Comparison of ENCODE assay signal across 8 cellular contexts in the genomic region with DNA sequence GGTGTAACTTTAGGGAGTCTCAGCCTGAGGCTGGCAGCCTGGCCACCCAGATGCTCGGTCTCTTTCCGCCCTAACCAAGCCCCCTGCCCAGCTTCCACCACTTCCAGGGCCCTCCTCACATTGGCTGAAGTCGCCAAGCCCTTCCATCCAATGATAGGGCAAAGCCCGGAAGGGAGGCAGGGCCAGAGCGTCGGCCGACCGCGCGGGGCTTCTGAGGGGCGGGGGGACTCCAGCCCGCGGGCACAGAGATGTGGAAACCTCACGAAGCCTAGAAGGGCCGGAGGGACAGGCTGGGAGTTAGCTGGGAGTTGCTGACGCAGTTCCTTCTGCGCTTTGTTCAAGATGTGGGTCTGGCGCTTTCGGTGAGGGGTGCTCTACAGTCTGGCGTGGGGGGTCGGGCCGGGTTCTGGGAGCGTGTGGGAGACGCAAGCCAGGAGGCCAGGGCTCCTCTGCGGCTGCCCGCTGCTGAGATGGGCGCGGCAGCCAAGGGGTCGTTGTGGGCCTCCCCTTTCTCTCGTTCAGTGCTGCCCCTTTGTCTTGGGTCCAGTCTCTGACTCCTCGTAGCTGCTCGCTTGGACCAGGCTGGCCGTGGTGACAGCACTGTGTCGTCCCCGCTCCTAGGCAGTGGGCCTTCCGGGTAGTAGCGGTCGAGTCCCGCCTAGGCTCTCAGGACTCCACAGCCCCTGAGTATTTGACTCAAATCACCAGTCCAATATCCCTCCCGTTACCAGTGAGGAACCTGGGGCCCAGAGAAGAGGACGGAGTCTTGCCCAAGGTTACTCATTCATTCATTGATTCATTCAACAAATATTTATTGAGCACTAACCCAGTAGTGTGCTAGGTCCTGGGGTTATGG. TPM values are rescaled to one million over a fixed set of nuclear protein-coding genes. Genes with fewer than 3 reads are reported as not detected.
DNase-seq lines count a peak whose midpoint lies in the region; FAIRE-seq and TF ChIP-seq lines count a peak whose summit lies in the region.

A gene (plus strand): TSS at position 319 of the 856 bp plus-strand sequence. CDS start 9,230 bp downstream, outside the sequence.

- H3K36me3 ChIP-seq in A673 (ENCODE audit: insufficient read depth, low read length, poor library complexity, severe bottlenecking) (no peaks in the 10 kb centered on the region), HUES64 (ENCODE audit: insufficient read depth, low read length) (peaks cover 36% of the 10 kb centered on the region), esophagus (ENCODE audit: control insufficient read depth in 2 of 2, insufficient read depth in 2 of 2, low read length in 1 of 2) (no peaks in the 10 kb centered on the region), mesendoderm (ENCODE audit: control insufficient read depth, insufficient read depth, low read length) (peaks cover 5% of the 10 kb centered on the region)

- CTCF ChIA-PET in A673 (lab: Charles Lee) = interaction anchor here (0.6 kb wide), 1 partner anchor 458 kb away, joined by 3 read pairs; no protein-coding TSS in a partner anchor

- DNase-seq in A673 (ENCODE audit: low spot score) (peak; percentile 73), GM12892 (ENCODE audit: insufficient read length) (peak; percentile 12), SK-N-DZ (ENCODE audit: low spot score) (peak; percentile 88), mesendoderm (peak; percentile 97), substantia nigra (lab: John Stamatoyannopoulos, UW) (peak in 48 of 49 donors; percentile 9 to 85 (median 46)), GOT3 (lab: John Stamatoyannopoulos, UW) (no peak)

- H3K27ac ChIP-seq in A673 (ENCODE audit: low read depth, low read length, poor library complexity, severe bottlenecking) (peak within 1 kb of the TSS; percentile 61), HUES64 (ENCODE audit: low read depth, low read length) (peak within 1 kb of the TSS; percentile 78), esophagus (ENCODE audit: low read depth in 2 of 2, low read length in 1 of 2) (peak within 1 kb of the TSS; percentile 33 to 75), mesendoderm (ENCODE audit: low read depth, low read length) (no peak within 1 kb of the TSS), substantia nigra (ENCODE audit: low read depth, low read length, poor library complexity, severe bottlenecking) (peak within 1 kb of the TSS; percentile 62)

- H3K79me2 ChIP-seq in mesendoderm (ENCODE audit: control insufficient read depth, insufficient read depth, low read length) = no peaks in the 10 kb centered on the region

- H2AK5ac ChIP-seq in mesendoderm (ENCODE audit: low read length) = no peak within 1 kb of the TSS

- H3K79me1 ChIP-seq in mesendoderm (ENCODE audit: low read length) = peaks cover 6% of the 10 kb centered on the region

- H3K56ac ChIP-seq in mesendoderm (ENCODE audit: low read length) = peak within 1 kb of the TSS; percentile 93

- peak within 1 kb of the TSS; percentile 85 for H3K23ac ChIP-seq in mesendoderm (ENCODE audit: low read length)

- TSS peak; percentile 81 for BruUV-seq in A673 (replicated peaks; lab: Mats Ljungman, UMichigan)

- H2BK5ac ChIP-seq in mesendoderm (ENCODE audit: low read length) = no peak within 1 kb of the TSS

- no peak for TF ChIP-seq CTCF in A673 (conservative IDR thresholded peaks at IDR 0.05; ENCODE audit: low read depth, low read length)

- no peak within 1 kb of the TSS for H2BK15ac ChIP-seq in mesendoderm (replicated peaks; ENCODE audit: low read depth)

- POLR2A ChIA-PET in A673 (lab: Charles Lee; ENCODE audit: low non-redundant PET) = no interaction called here

- intact Hi-C loops in A673 (cut with micrococcal nuclease; ENCODE audit: unreplicated experiment) = no loop called here

- no peak for FAIRE-seq in GM12892 (lab: Jason Lieb, UNC)

- H3K4me1 ChIP-seq in A673 (ENCODE audit: insufficient read depth, low read length, poor library complexity, severe bottlenecking) = no peaks in the 10 kb centered on the region
- peaks cover 16% of the 10 kb centered on the region; the same call in 1 of the 2 replicates for H3K4me1 ChIP-seq in HUES64 (ENCODE audit: insufficient read depth, low read length)
- H3K4me1 ChIP-seq in esophagus (ENCODE audit: control insufficient read depth in 2 of 2, insufficient read depth in 2 of 2, low read length in 1 of 2) = peaks cover 6 to 11% of the 10 kb centered on the region in 2 donors
- peaks cover 2% of the 10 kb centered on the region for H3K4me1 ChIP-seq in mesendoderm (ENCODE audit: control insufficient read depth, low read depth, low read length)

- H2BK120ac ChIP-seq in mesendoderm (ENCODE audit: low read depth, low read length) = no peak within 1 kb of the TSS

- TF ChIP-seq POLR2A in GM12892 (IDR thresholded peaks at IDR 0.05; ENCODE audit: low read depth, low read length) = no peak

- peak within 1 kb of the TSS; percentile 49 for H3K4ac ChIP-seq in mesendoderm (ENCODE audit: low read depth, low read length)

- 1% methylated on average over 41 of the region's 41 CpGs for WGBS in HUES64
- WGBS in esophagus, 2 donors = 3 to 4% methylated on average over 37 to 41 of the region's 41 CpGs
- WGBS in mesendoderm (ENCODE audit: extremely low coverage, insufficient coverage, low lambda C conversion rate) = no CpG with 5 or more reads among the region's 41 CpGs

- H3K9me3 ChIP-seq in A673 (ENCODE audit: low read depth, low read length, poor library complexity, severe bottlenecking) (no peaks in the 10 kb centered on the region), HUES64 (ENCODE audit: insufficient read depth, low read depth, low read length) (no peaks in the 10 kb centered on the region), esophagus (ENCODE audit: control insufficient read depth in 2 of 2, insufficient read depth in 1 of 2, low read depth in 1 of 2, low read length in 1 of 2) (peaks cover 3 to 4% of the 10 kb centered on the region in 2 donors)

- H3K9ac ChIP-seq in HUES64 (ENCODE audit: low read depth, low read length) (peak within 1 kb of the TSS; percentile 94), mesendoderm (ENCODE audit: low read length) (peak within 1 kb of the TSS; percentile 89)

- H4K5ac ChIP-seq in mesendoderm (ENCODE audit: low read length) = no peak within 1 kb of the TSS

- peak within 1 kb of the TSS; percentile 54 for H3K18ac ChIP-seq in mesendoderm (ENCODE audit: low read length)

- H4K8ac ChIP-seq in mesendoderm (ENCODE audit: low read depth, low read length) = no peak within 1 kb of the TSS

- H3K4me2 ChIP-seq in mesendoderm (ENCODE audit: low read length) = peak within 1 kb of the TSS; percentile 74

- H3K27me3 ChIP-seq in A673 (replicated peaks; ENCODE audit: insufficient read depth, low read depth, low read length, poor library complexity) = no peaks in the 10 kb centered on the region
- no peaks in the 10 kb centered on the region for H3K27me3 ChIP-seq in HUES64 (ENCODE audit: insufficient read depth, low read length)
- H3K27me3 ChIP-seq in esophagus (ENCODE audit: control insufficient read depth in 1 of 2, insufficient read depth in 2 of 2, low read length in 2 of 2) = no peaks in the 10 kb centered on the region
- H3K27me3 ChIP-seq in mesendoderm (ENCODE audit: insufficient read depth, low read length, poor library complexity) = no peaks in the 10 kb centered on the region

- H3K4me3 ChIP-seq in A673 (ENCODE audit: low read depth, low read length, poor library complexity, severe bottlenecking) (peak within 1 kb of the TSS; percentile 54), HUES64 (ENCODE audit: low read length) (peak within 1 kb of the TSS; percentile 82), esophagus (ENCODE audit: low read depth in 1 of 2, low read length in 2 of 2) (peak within 1 kb of the TSS; percentile 51 to 56), mesendoderm (ENCODE audit: low read length) (peak within 1 kb of the TSS; percentile 58)

RNA-seq across cellular contexts. Expression of the gene that starts here (rescaled TPM):
- 4.1 and 5.8 TPM in 2 replicates for total RNA-seq in A673 (2021)
- polyA plus RNA-seq in GM12892 (2012; ENCODE audit: missing spikeins) = 0.23 TPM
- 5.8 TPM for polyA plus RNA-seq in HUES64 (2013, experiment 1 of 2)
- 6.3 TPM for polyA plus RNA-seq in HUES64 (2013, experiment 2 of 2)
- 8.6 TPM in 2 replicates for polyA plus RNA-seq in SK-N-DZ (2014; cell fraction: cytosol; rRNA removed)
- 3.7 and 3.9 TPM in 2 replicates for polyA plus RNA-seq in SK-N-DZ (2014; cell fraction: nucleus; rRNA removed)
- under 1 TPM; 0.28 to 0.31 TPM for polyA plus RNA-seq in esophagus
- polyA plus RNA-seq in mesendoderm (2013, experiment 1 of 2) = 6.3 TPM
- polyA plus RNA-seq in mesendoderm (2013, experiment 2 of 2) = 6.5 TPM
